Comparison of ENCODE assay signal across 1 cellular context in the genomic region with DNA sequence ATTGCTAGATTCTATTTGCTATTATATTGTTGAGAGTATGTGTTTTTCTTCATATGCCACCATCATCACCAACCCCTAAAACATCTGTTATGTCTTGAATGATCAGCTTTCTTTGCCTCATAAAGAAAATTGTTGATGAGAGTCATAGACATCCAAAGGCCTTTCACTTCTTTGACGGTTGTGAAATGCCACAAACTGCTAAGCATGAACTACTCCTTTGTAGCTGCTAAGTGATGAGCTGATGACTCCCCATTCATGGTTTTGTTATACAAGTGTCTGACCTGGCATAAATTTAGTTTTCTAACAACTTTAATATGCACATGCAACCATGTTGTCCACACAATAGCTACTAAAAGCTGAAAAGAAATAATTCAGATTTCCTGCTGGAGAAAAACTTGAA.
TF ChIP-seq lines count a peak whose summit lies in the region.

No MANE protein-coding gene starts in this region.

TF ChIP-seq in K562, 482 proteins besides CTCF, POLR2A, EP300 and RAD21 (continued from another document):
- TF ChIP-seq, protein P1, sequence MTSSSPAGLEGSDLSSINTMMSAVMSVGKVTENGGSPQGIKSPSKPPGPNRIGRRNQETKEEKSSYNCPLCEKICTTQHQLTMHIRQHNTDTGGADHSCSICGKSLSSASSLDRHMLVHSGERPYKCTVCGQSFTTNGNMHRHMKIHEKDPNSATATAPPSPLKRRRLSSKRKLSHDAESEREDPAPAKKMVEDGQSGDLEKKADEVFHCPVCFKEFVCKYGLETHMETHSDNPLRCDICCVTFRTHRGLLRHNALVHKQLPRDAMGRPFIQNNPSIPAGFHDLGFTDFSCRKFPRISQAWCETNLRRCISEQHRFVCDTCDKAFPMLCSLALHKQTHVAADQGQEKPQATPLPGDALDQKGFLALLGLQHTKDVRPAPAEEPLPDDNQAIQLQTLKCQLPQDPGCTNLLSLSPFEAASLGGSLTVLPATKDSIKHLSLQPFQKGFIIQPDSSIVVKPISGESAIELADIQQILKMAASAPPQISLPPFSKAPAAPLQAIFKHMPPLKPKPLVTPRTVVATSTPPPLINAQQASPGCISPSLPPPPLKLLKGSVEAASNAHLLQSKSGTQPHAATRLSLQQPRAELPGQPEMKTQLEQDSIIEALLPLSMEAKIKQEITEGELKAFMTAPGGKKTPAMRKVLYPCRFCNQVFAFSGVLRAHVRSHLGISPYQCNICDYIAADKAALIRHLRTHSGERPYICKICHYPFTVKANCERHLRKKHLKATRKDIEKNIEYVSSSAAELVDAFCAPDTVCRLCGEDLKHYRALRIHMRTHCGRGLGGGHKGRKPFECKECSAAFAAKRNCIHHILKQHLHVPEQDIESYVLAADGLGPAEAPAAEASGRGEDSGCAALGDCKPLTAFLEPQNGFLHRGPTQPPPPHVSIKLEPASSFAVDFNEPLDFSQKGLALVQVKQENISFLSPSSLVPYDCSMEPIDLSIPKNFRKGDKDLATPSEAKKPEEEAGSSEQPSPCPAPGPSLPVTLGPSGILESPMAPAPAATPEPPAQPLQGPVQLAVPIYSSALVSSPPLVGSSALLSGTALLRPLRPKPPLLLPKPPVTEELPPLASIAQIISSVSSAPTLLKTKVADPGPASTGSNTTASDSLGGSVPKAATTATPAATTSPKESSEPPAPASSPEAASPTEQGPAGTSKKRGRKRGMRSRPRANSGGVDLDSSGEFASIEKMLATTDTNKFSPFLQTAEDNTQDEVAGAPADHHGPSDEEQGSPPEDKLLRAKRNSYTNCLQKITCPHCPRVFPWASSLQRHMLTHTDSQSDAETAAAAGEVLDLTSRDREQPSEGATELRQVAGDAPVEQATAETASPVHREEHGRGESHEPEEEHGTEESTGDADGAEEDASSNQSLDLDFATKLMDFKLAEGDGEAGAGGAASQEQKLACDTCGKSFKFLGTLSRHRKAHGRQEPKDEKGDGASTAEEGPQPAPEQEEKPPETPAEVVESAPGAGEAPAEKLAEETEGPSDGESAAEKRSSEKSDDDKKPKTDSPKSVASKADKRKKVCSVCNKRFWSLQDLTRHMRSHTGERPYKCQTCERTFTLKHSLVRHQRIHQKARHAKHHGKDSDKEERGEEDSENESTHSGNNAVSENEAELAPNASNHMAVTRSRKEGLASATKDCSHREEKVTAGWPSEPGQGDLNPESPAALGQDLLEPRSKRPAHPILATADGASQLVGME (CRISPR knock-in tag; IDR thresholded peaks at IDR 0.05): no peak
